Comparison of ENCODE assay signal across 12 cellular contexts in genomic region chr22:35446365-35446764, GRCh38. TPM values are rescaled to one million over a fixed set of nuclear protein-coding genes. Genes with fewer than 3 reads are reported as not detected.
DNase-seq lines count a peak whose midpoint lies in the region; ATAC-seq, FAIRE-seq and TF ChIP-seq lines count a peak whose summit lies in the region.
"Had no signal": no experiment of that assay in that cellular context is flagged by ENCODE, and none has a peak within 500 bp of the region (broad histone marks: within the 10 kb centered on the region; RNA-seq: fewer than 3 reads in every experiment).

No MANE protein-coding gene starts in this region.

- peak in 1 of 2 donors; percentile 22 for TF ChIP-seq POLR2A in uterus (IDR thresholded peaks at IDR 0.05)

- H3K27me3 ChIP-seq in bronchial epithelial cell (ENCODE audit: control insufficient read depth, insufficient read depth, low read length) (no peaks in the 10 kb centered on the region), lung (ENCODE audit: control insufficient read depth, insufficient read depth) (no peaks in the 10 kb centered on the region), uterus (no peaks in the 10 kb centered on the region), Karpas-422 (ENCODE audit: low read length) (no peaks in the 10 kb centered on the region)
- H3K27me3 ChIP-seq: cardiac muscle cell, pancreas had no signal

- H3K27me3 Mint-ChIP-seq in activated CD4-positive, alpha-beta T cell treated with anti-CD3 and anti-CD28 coated beads, Interleukin-2, amount 10 ng/mL, durations not matched to agents 7 days and 5 days: no peaks in the 10 kb centered on the region
- no peaks in the 10 kb centered on the region for H3K27me3 Mint-ChIP-seq in activated CD4-positive, alpha-beta T cell treated with anti-CD3 and anti-CD28 coated beads, Interleukin-2, amount 10 ng/mL, durations not matched to agents 24 days and 14 days

- no peak overlapping the region for H2AFZ ChIP-seq in Karpas-422 (ENCODE audit: low read length)

- H3K36me3 ChIP-seq in bronchial epithelial cell (ENCODE audit: control insufficient read depth, insufficient read depth, low read length) (no peaks in the 10 kb centered on the region), lung (ENCODE audit: control insufficient read depth in 2 of 2, insufficient read depth in 2 of 2, low read length in 2 of 2) (peaks cover 0 to 3% of the 10 kb centered on the region in 2 donors), uterus (no peaks in the 10 kb centered on the region), Karpas-422 (ENCODE audit: insufficient read depth, low read length) (no peaks in the 10 kb centered on the region)
- H3K36me3 ChIP-seq: cardiac muscle cell, pancreas had no signal

- H3K27ac Mint-ChIP-seq in activated CD4-positive, alpha-beta T cell treated with anti-CD3 and anti-CD28 coated beads, Interleukin-2, amount 10 ng/mL, durations not matched to agents 7 days and 5 days: peak overlapping the region; percentile 15
- H3K27ac Mint-ChIP-seq in activated CD4-positive, alpha-beta T cell treated with anti-CD3 and anti-CD28 coated beads, Interleukin-2, amount 10 ng/mL, durations not matched to agents 24 days and 14 days: no peak overlapping the region

- peaks cover 13% of the 10 kb centered on the region for H3K4me1 Mint-ChIP-seq in activated CD4-positive, alpha-beta T cell treated with anti-CD3 and anti-CD28 coated beads, Interleukin-2, amount 10 ng/mL, durations not matched to agents 7 days and 5 days
- H3K4me1 Mint-ChIP-seq in activated CD4-positive, alpha-beta T cell treated with anti-CD3 and anti-CD28 coated beads, Interleukin-2, amount 10 ng/mL, durations not matched to agents 24 days and 14 days: peaks cover 7% of the 10 kb centered on the region

- in situ Hi-C loops in G401 (cut with HindIII; ENCODE audit: low sequenced_read_pairs): no loop called here

- POLR2A ChIA-PET in activated CD4-positive, alpha-beta T cell treated with anti-CD3 and anti-CD28 coated beads, Interleukin-2, amount 10 ng/mL, durations not matched to agents 7 days and 5 days (lab: Charles Lee): no interaction called here

- H3K9me2 ChIP-seq in Karpas-422 (replicated peaks; ENCODE audit: insufficient read depth, low read length): no peaks in the 10 kb centered on the region

- DNase-seq in activated CD4-positive, alpha-beta T cell treated with anti-CD3 and anti-CD28 coated beads, Interleukin-2, amount 10 ng/mL, durations not matched to agents 7 days and 5 days: no peak
- no peak for DNase-seq in activated CD4-positive, alpha-beta T cell treated with anti-CD3 and anti-CD28 coated beads, Interleukin-2, amount 10 ng/mL, durations not matched to agents 24 days and 14 days
- DNase-seq in bronchial epithelial cell (ENCODE audit: low read depth) (peak; percentile 93), lung (ENCODE audit: low spot score) (no peak), uterus (peak; percentile 78 to 89), Karpas-422 (no peak), G401 (ENCODE audit: low spot score) (no peak)
- DNase-seq: pancreas had no signal

- 92 to 96% methylated on average over 13 of the region's 13 CpGs for WGBS in lung, 2 donors

- no peaks in the 10 kb centered on the region for H3K79me2 ChIP-seq in Karpas-422 (ENCODE audit: low read length)

- intact Hi-C loops in activated CD4-positive, alpha-beta T cell treated with anti-CD3 and anti-CD28 coated beads, Interleukin-2, amount 10 ng/mL, durations not matched to agents 24 days and 14 days (cut with micrococcal nuclease): no loop called here
- intact Hi-C loops in uterus (cut with DNase I; ENCODE audit: low total_unique reads): no loop called here

- H3K4me2 ChIP-seq in Karpas-422 (ENCODE audit: low read depth, low read length, poor library complexity, severe bottlenecking): no peak overlapping the region

- CTCF ChIA-PET in activated CD4-positive, alpha-beta T cell treated with anti-CD3 and anti-CD28 coated beads, Interleukin-2, amount 10 ng/mL, durations not matched to agents 7 days and 5 days (lab: Charles Lee): interaction anchor here (0.6 to 1.1 kb wide), 2 partner anchors 11 to 12 kb away, joined by 3 to 6 read pairs; no protein-coding TSS in a partner anchor

- H3K4me3 Mint-ChIP-seq in activated CD4-positive, alpha-beta T cell treated with anti-CD3 and anti-CD28 coated beads, Interleukin-2, amount 10 ng/mL, durations not matched to agents 7 days and 5 days: no peak overlapping the region
- no peak overlapping the region for H3K4me3 Mint-ChIP-seq in activated CD4-positive, alpha-beta T cell treated with anti-CD3 and anti-CD28 coated beads, Interleukin-2, amount 10 ng/mL, durations not matched to agents 24 days and 14 days

- H3K27ac ChIP-seq in lung (ENCODE audit: low read depth in 1 of 2, low read length in 1 of 2) (no peak overlapping the region), uterus (peak overlapping the region; percentile 78 to 90), Karpas-422 (ENCODE audit: low read length) (no peak overlapping the region)
- H3K27ac ChIP-seq: 22Rv1, cardiac muscle cell, pancreas, SK-N-MC had no signal

- H4K20me1 ChIP-seq in Karpas-422 (ENCODE audit: insufficient read depth, low read depth, low read length): no peaks in the 10 kb centered on the region

- H3K36me3 Mint-ChIP-seq in activated CD4-positive, alpha-beta T cell treated with anti-CD3 and anti-CD28 coated beads, Interleukin-2, amount 10 ng/mL, durations not matched to agents 7 days and 5 days (ENCODE audit: low read depth): peaks cover 13% of the 10 kb centered on the region
- peaks cover 22% of the 10 kb centered on the region for H3K36me3 Mint-ChIP-seq in activated CD4-positive, alpha-beta T cell treated with anti-CD3 and anti-CD28 coated beads, Interleukin-2, amount 10 ng/mL, durations not matched to agents 24 days and 14 days (ENCODE audit: low read depth)

- H3K9me3 ChIP-seq in lung (ENCODE audit: control insufficient read depth in 2 of 2, insufficient read depth in 1 of 2, low read length in 1 of 2) (no peaks in the 10 kb centered on the region), uterus (no peaks in the 10 kb centered on the region), Karpas-422 (ENCODE audit: low read length) (no peaks in the 10 kb centered on the region)
- H3K9me3 ChIP-seq: pancreas had no signal

- TF ChIP-seq CTCF in bronchial epithelial cell (IDR thresholded peaks at IDR 0.05; ENCODE audit: insufficient read depth, low read length, severe bottlenecking) (no peak), lung (IDR thresholded peaks at IDR 0.05; ENCODE audit: control extremely low read depth, extremely low read depth) (no peak), uterus (IDR thresholded peaks at IDR 0.05) (no peak)

- H3K4me1 ChIP-seq in lung (ENCODE audit: control insufficient read depth in 2 of 2, insufficient read depth in 2 of 2, low read length in 2 of 2) (peaks cover 0 to 6% of the 10 kb centered on the region in 2 donors), uterus (peaks cover 0 to 5% of the 10 kb centered on the region in 2 donors), Karpas-422 (ENCODE audit: low read length) (no peaks in the 10 kb centered on the region)
- H3K4me1 ChIP-seq: pancreas had no signal

- H3K9me3 Mint-ChIP-seq in activated CD4-positive, alpha-beta T cell treated with anti-CD3 and anti-CD28 coated beads, Interleukin-2, amount 10 ng/mL, durations not matched to agents 7 days and 5 days: no peaks in the 10 kb centered on the region
- no peaks in the 10 kb centered on the region for H3K9me3 Mint-ChIP-seq in activated CD4-positive, alpha-beta T cell treated with anti-CD3 and anti-CD28 coated beads, Interleukin-2, amount 10 ng/mL, durations not matched to agents 24 days and 14 days

- peak; percentile 7 for FAIRE-seq in bronchial epithelial cell (lab: Jason Lieb, UNC)

- H3K9ac ChIP-seq in Karpas-422 (ENCODE audit: low read length): no peak overlapping the region

- H3K4me3 ChIP-seq in bronchial epithelial cell (ENCODE audit: low read depth, low read length): no peak overlapping the region
- H3K4me3 ChIP-seq in lung: no peak overlapping the region
- H3K4me3 ChIP-seq in uterus: no peak overlapping the region
- no peak overlapping the region for H3K4me3 ChIP-seq in Karpas-422 (ENCODE audit: low read length)
- H3K4me3 ChIP-seq: cardiac muscle cell, pancreas, SK-N-MC had no signal

- ATAC-seq in lung (ENCODE audit: insufficient read depth, low FRiP score): peak; percentile 16
- no peak for ATAC-seq in HG02885 (IDR thresholded peaks at IDR 0.05; ENCODE audit: poor library complexity, unreplicated experiment)

RNA-seq across cellular contexts. Expression of gene MCM5, which starts 46.4 kb away (rescaled TPM):
- 100 to 1,000 TPM; 208 to 233 TPM for total RNA-seq in activated CD4-positive, alpha-beta T cell treated with anti-CD3 and anti-CD28 coated beads, Interleukin-2, amount 10 ng/mL, durations not matched to agents 7 days and 5 days
- total RNA-seq in activated CD4-positive, alpha-beta T cell treated with anti-CD3 and anti-CD28 coated beads, Interleukin-2, amount 10 ng/mL, durations not matched to agents 24 days and 14 days: 334 and 343 TPM in 2 replicates
- total RNA-seq in bronchial epithelial cell (6.6 and 6.7 TPM in 2 replicates), lung (10 to 100 TPM; 31.1 to 43.1 TPM), uterus (10 to 100 TPM; 15.9 to 60.6 (median 40.3) TPM)
- polyA plus RNA-seq in lung: 10 to 100 TPM; 17.6 to 20.7 TPM
- 83.7 and 97.4 TPM in 2 replicates for total RNA-seq in Karpas-422 (2014; rRNA removed; shearing (Covaris generic); ENCODE audit: low replicate concordance)
- 131 and 200 TPM in 2 replicates for total RNA-seq in G401 (2014; rRNA removed; shearing (Covaris generic))

Comparison
In these comparisons a context has a peak if more than half of its experiments do, and no peak if none do; other contexts are left out.
1. DNase-seq: peak in bronchial epithelial cell (single experiment) and uterus (2 of 2); none in activated CD4-positive, alpha-beta T cell treated with anti-CD3 and anti-CD28 coated beads, Interleukin-2, amount 10 ng/mL, durations not matched to agents 7 days and 5 days (single experiment), activated CD4-positive, alpha-beta T cell treated with anti-CD3 and anti-CD28 coated beads, Interleukin-2, amount 10 ng/mL, durations not matched to agents 24 days and 14 days (single experiment), lung (single experiment), Karpas-422 (single experiment) and G401 (single experiment).
2. H3K27ac ChIP-seq: peak in uterus (2 of 2); none in lung (0 of 2) and Karpas-422 (single experiment).